ENCODE assay signal across 9 cellular contexts in the genomic region with DNA sequence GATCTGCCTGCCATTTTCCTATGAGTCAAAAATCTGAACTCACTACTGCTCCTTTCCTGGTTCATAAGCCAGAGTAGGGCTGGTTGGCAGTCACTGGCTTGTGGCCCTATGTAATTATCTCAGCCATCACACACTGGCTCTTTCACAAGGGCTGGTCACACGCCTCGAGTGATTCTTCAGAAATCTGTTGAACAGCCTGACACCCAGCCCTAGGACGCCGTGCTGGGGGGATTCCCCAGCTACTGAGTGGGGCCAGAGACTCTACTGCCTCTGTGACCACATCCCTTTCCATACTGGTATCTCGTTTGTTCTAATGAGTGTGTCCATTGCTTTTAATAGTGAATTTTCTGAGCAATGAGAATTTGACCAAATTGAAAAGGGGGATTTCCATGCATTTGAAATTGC. TPM values are rescaled to one million over a fixed set of nuclear protein-coding genes. Genes with fewer than 3 reads are reported as not detected.
DNase-seq lines count a peak whose midpoint lies in the region; ATAC-seq and TF ChIP-seq lines count a peak whose summit lies in the region.
"Had no signal": no experiment of that assay in that cellular context is flagged by ENCODE, and none has a peak within 500 bp of the region (broad histone marks: within the 10 kb centered on the region; RNA-seq: fewer than 3 reads in every experiment).

No MANE protein-coding gene starts in this region.

- intact Hi-C loops in MCF 10A (cut with micrococcal nuclease) = no loop called here

- in situ Hi-C loops in HAP-1 (cut with MboI; ENCODE audit: low sequenced_read_pairs) = no loop called here

- H3K9me3 ChIP-seq in HAP-1 = no peaks in the 10 kb centered on the region

- no peak for TF ChIP-seq CTCF in MCF 10A (IDR thresholded peaks at IDR 0.05; ENCODE audit: unreplicated experiment)

- peaks cover 36% of the 10 kb centered on the region for H3K4me1 Mint-ChIP-seq in activated T-cell treated with anti-CD3 and anti-CD28 coated beads, Interleukin-2, amount 50 U/mL, for 72 hours (ENCODE audit: low read depth)
- H3K4me1 Mint-ChIP-seq in MCF 10A (ENCODE audit: insufficient read depth, unreplicated experiment) = no peaks in the 10 kb centered on the region

- DNase-seq in CD1c-positive myeloid dendritic cell (ENCODE audit: extremely low spot score) (peak; percentile 65), NCI-H1436 treated with DMSO at 0.1 percent for 48 hours (lab: John Stamatoyannopoulos, UW) (no peak), HAP-1 (ENCODE audit: low spot score in 2 of 2) (no peak), SIG-M5 (lab: John Stamatoyannopoulos, UW) (no peak), MCF 10A (ENCODE audit: unreplicated experiment) (no peak)
- DNase-seq in activated T-cell treated with anti-CD3 and anti-CD28 coated beads, Interleukin-2, amount 50 U/mL, for 72 hours = peak; percentile 47 to 49
- DNase-seq: NCI-H1105 treated with DMSO at 0.1 percent for 48 hours had no signal

- H3K4me3 Mint-ChIP-seq in activated T-cell treated with anti-CD3 and anti-CD28 coated beads, Interleukin-2, amount 50 U/mL, for 72 hours = peak overlapping the region in 1 of 2 donors; percentile 43
- H3K4me3 Mint-ChIP-seq in MCF 10A (ENCODE audit: unreplicated experiment) = no peak overlapping the region

- CTCF ChIA-PET in MCF 10A (lab: Yijun Ruan, JAX) = interaction anchor here (0.7 to 2.5 kb wide), 2 partner anchors 22 to 80 kb away, joined by 3 to 10 read pairs; no protein-coding TSS in a partner anchor

- no peaks in the 10 kb centered on the region for H3K4me1 ChIP-seq in HAP-1

- H3K27ac Mint-ChIP-seq in activated T-cell treated with anti-CD3 and anti-CD28 coated beads, Interleukin-2, amount 50 U/mL, for 72 hours = peak overlapping the region; percentile 87
- H3K27ac Mint-ChIP-seq in MCF 10A (ENCODE audit: low read depth, unreplicated experiment) = no peak overlapping the region

- H3K27me3 Mint-ChIP-seq in activated T-cell treated with anti-CD3 and anti-CD28 coated beads, Interleukin-2, amount 50 U/mL, for 72 hours (ENCODE audit: low read depth) = no peaks in the 10 kb centered on the region
- no peaks in the 10 kb centered on the region for H3K27me3 Mint-ChIP-seq in MCF 10A (ENCODE audit: insufficient read depth, unreplicated experiment)

- ATAC-seq in GM19025 (IDR thresholded peaks at IDR 0.05; ENCODE audit: low read depth, unreplicated experiment) (peak; percentile 98), HG02973 (IDR thresholded peaks at IDR 0.05; ENCODE audit: unreplicated experiment) (peak; percentile 93)
- ATAC-seq in activated T-cell treated with anti-CD3 and anti-CD28 coated beads, Interleukin-2, amount 50 U/mL, for 72 hours (replicated peaks in 1 of 2) = peak; percentile 87 to 97

- H3K36me3 ChIP-seq in HAP-1 (replicated peaks) = peaks cover 33% of the 10 kb centered on the region

- BruUV-seq in MCF 10A (replicated peaks; lab: Mats Ljungman, UMichigan) = no TSS peak

- no peak overlapping the region for H3K4me3 ChIP-seq in HAP-1

- H3K27me3 ChIP-seq in HAP-1 (ENCODE audit: low read depth) = no peaks in the 10 kb centered on the region

- peaks cover 27 to 60% of the 10 kb centered on the region in 2 donors for H3K36me3 Mint-ChIP-seq in activated T-cell treated with anti-CD3 and anti-CD28 coated beads, Interleukin-2, amount 50 U/mL, for 72 hours (ENCODE audit: insufficient read depth in 2 of 2)
- H3K36me3 Mint-ChIP-seq in MCF 10A (ENCODE audit: insufficient read depth, unreplicated experiment) = peaks cover 89% of the 10 kb centered on the region

- POLR2A ChIA-PET in MCF 10A (lab: Yijun Ruan, JAX) = no interaction called here

- no peaks in the 10 kb centered on the region for H3K9me3 Mint-ChIP-seq in activated T-cell treated with anti-CD3 and anti-CD28 coated beads, Interleukin-2, amount 50 U/mL, for 72 hours
- H3K9me3 Mint-ChIP-seq in MCF 10A (ENCODE audit: unreplicated experiment) = no peaks in the 10 kb centered on the region

RNA-seq across cellular contexts. Expression of gene RBM44, which starts 45.8 kb away (rescaled TPM):
- 1 to 10 TPM; 1.9 TPM for total RNA-seq in activated T-cell treated with anti-CD3 and anti-CD28 coated beads, Interleukin-2, amount 50 U/mL, for 72 hours
- 0.15 and 0.23 TPM in 2 replicates for total RNA-seq in MCF 10A (2022)

Comparison
In these comparisons a context has a peak if more than half of its experiments do, and no peak if none do; other contexts are left out.
1. DNase-seq: peak in CD1c-positive myeloid dendritic cell (single experiment) and activated T-cell treated with anti-CD3 and anti-CD28 coated beads, Interleukin-2, amount 50 U/mL, for 72 hours (2 of 2); none in NCI-H1436 treated with DMSO at 0.1 percent for 48 hours (single experiment), HAP-1 (0 of 2), SIG-M5 (single experiment) and MCF 10A (single experiment).
2. Peak in every context shown above with its lines, with median percentiles within 50 percentile points of each other: ATAC-seq.